ENCODE assay signal across 9 cellular contexts in genomic region chr12:65925626-65926025, GRCh38.
A peak's percentile ranks its signal among the peaks of the same experiment; 100 is the strongest.
DNase-seq lines count a peak whose midpoint lies in the region; ATAC-seq, FAIRE-seq and TF ChIP-seq lines count a peak whose summit lies in the region.
"Had no signal": no experiment of that assay in that cellular context is flagged by ENCODE, and none has a peak within 500 bp of the region (broad histone marks: within the 10 kb centered on the region; RNA-seq: fewer than 3 reads in every experiment).

No MANE protein-coding gene starts in this region.

- no peaks in the 10 kb centered on the region; the same call in 1 of the 2 replicates for H3K9me2 ChIP-seq in GM23338 (ENCODE audit: insufficient read depth)

- no peaks in the 10 kb centered on the region for H4K20me1 ChIP-seq in GM23338 (replicated peaks; ENCODE audit: insufficient read depth)

- H3K9me3 ChIP-seq in kidney (ENCODE audit: control insufficient read depth in 1 of 2, low read length in 2 of 2) = no peaks in the 10 kb centered on the region

- peaks cover 52% of the 10 kb centered on the region for H3K4me1 Mint-ChIP-seq in GM23338
- H3K4me1 Mint-ChIP-seq in stimulated activated naive B cell treated with anti-CD40 and anti-IgM and Interleukin-4, amounts not matched to agents 10 μg/mL and 1 μg/mL and 100 μg/mL, for 72 hours = peaks cover 21 to 38% of the 10 kb centered on the region in 2 donors

- DNase-seq in GM23338 (ENCODE audit: low spot score) (no peak), SK-MEL-5 (ENCODE audit: low read depth, low spot score) (peak; percentile 96), kidney (no peak), RWPE1 (ENCODE audit: low spot score) (no peak)
- no peak for DNase-seq in stimulated activated naive B cell treated with anti-CD40 and anti-IgM and Interleukin-4, amounts not matched to agents 10 μg/mL and 1 μg/mL and 100 μg/mL, for 72 hours
- no peak for DNase-seq in stimulated activated naive CD8-positive, alpha-beta T cell treated with anti-CD3 and anti-CD28 coated beads, Interleukin-15, Interleukin-2, amounts not matched to agents 100 U/mL and 50 U/mL, for 24 hours
- DNase-seq: activated T-cell treated with anti-CD3 and anti-CD28 coated beads for 4 hours had no signal

- no peak for ATAC-seq in GM23338
- ATAC-seq in stimulated activated naive B cell treated with anti-CD40 and anti-IgM and Interleukin-4, amounts not matched to agents 10 μg/mL and 1 μg/mL and 100 μg/mL, for 72 hours (replicated peaks) = peak; percentile 65
- no peak for ATAC-seq in stimulated activated naive CD8-positive, alpha-beta T cell treated with anti-CD3 and anti-CD28 coated beads, Interleukin-15, Interleukin-2, amounts not matched to agents 100 U/mL and 50 U/mL, for 24 hours
- ATAC-seq in activated CD4-positive, CD25-positive, alpha-beta regulatory T cell treated with anti-CD3 and anti-CD28 coated beads, Interleukin-2, amount 50 U/mL, for 24 hours = no peak
- no peak for ATAC-seq in HG03025 (IDR thresholded peaks at IDR 0.05; ENCODE audit: low FRiP score, unreplicated experiment)

- H3K9me3 Mint-ChIP-seq in GM23338 = no peaks in the 10 kb centered on the region
- H3K9me3 Mint-ChIP-seq in stimulated activated naive B cell treated with anti-CD40 and anti-IgM and Interleukin-4, amounts not matched to agents 10 μg/mL and 1 μg/mL and 100 μg/mL, for 72 hours = peaks cover 0 to 6% of the 10 kb centered on the region in 2 donors

- TF ChIP-seq CTCF in GM23338 (conservative IDR thresholded peaks at IDR 0.05; ENCODE audit: low read depth in 2 of 2) (no peak), kidney (IDR thresholded peaks at IDR 0.05; ENCODE audit: borderline replicate concordance, extremely low read depth, insufficient read depth) (no peak), RWPE1 (conservative IDR thresholded peaks at IDR 0.05; ENCODE audit: low read depth) (no peak)

- H3K4me3 ChIP-seq in GM23338 = peak overlapping the region; percentile 21; the same call in 1 of the 2 replicates
- peak overlapping the region; percentile 17 to 21 for H3K4me3 ChIP-seq in kidney (ENCODE audit: low read length in 2 of 2)

- H3K4me1 ChIP-seq in GM23338 (ENCODE audit: insufficient read depth) = peaks cover 47% of the 10 kb centered on the region
- H3K4me1 ChIP-seq in kidney (ENCODE audit: control insufficient read depth in 1 of 2, insufficient read depth in 1 of 2, low read depth in 1 of 2, low read length in 2 of 2) = peaks cover 4 to 8% of the 10 kb centered on the region in 2 donors

- peak overlapping the region; percentile 25 for H3K4me2 ChIP-seq in GM23338

- FAIRE-seq in kidney (lab: Jason Lieb, UNC) = no peak

- peak overlapping the region; percentile 62 for H3K4me3 Mint-ChIP-seq in GM23338
- peak overlapping the region; percentile 47 to 56 for H3K4me3 Mint-ChIP-seq in stimulated activated naive B cell treated with anti-CD40 and anti-IgM and Interleukin-4, amounts not matched to agents 10 μg/mL and 1 μg/mL and 100 μg/mL, for 72 hours

- intact Hi-C loops in kidney (cut with DNase I) = no loop called here

- no peaks in the 10 kb centered on the region for H3K27me3 ChIP-seq in GM23338 (ENCODE audit: insufficient read depth)

- peak overlapping the region; percentile 79; the same call in 1 of the 2 replicates for H3K27ac Mint-ChIP-seq in GM23338
- no peak overlapping the region for H3K27ac Mint-ChIP-seq in stimulated activated naive B cell treated with anti-CD40 and anti-IgM and Interleukin-4, amounts not matched to agents 10 μg/mL and 1 μg/mL and 100 μg/mL, for 72 hours

- peaks cover 13% of the 10 kb centered on the region for H3K79me2 ChIP-seq in GM23338 (replicated peaks; ENCODE audit: insufficient read depth)

- H3K36me3 Mint-ChIP-seq in GM23338 (ENCODE audit: low read depth) = peaks cover 23% of the 10 kb centered on the region
- H3K36me3 Mint-ChIP-seq in stimulated activated naive B cell treated with anti-CD40 and anti-IgM and Interleukin-4, amounts not matched to agents 10 μg/mL and 1 μg/mL and 100 μg/mL, for 72 hours = no peaks in the 10 kb centered on the region

- H2AFZ ChIP-seq in GM23338 = no peak overlapping the region

- POLR2A ChIA-PET in RWPE1 (lab: Yijun Ruan, JAX; ENCODE audit: low non-redundant PET) = no interaction called here

- H3K27me3 Mint-ChIP-seq in GM23338 (ENCODE audit: insufficient read depth, low read depth, poor library complexity) = peaks cover 6% of the 10 kb centered on the region
- H3K27me3 Mint-ChIP-seq in stimulated activated naive B cell treated with anti-CD40 and anti-IgM and Interleukin-4, amounts not matched to agents 10 μg/mL and 1 μg/mL and 100 μg/mL, for 72 hours = no peaks in the 10 kb centered on the region

- H3F3A ChIP-seq in GM23338 (replicated peaks; ENCODE audit: low read depth) = no peaks in the 10 kb centered on the region

- no peak overlapping the region for H3K9ac ChIP-seq in kidney (ENCODE audit: low read length in 2 of 2)

- H3K27ac ChIP-seq in GM23338 (ENCODE audit: low read depth) (peak overlapping the region; percentile 24), kidney (ENCODE audit: low read depth in 2 of 2, low read length in 2 of 2) (peak overlapping the region in 1 of 2 donors; percentile 55), RWPE1 (no peak overlapping the region)

- in situ Hi-C loops in SK-MEL-5 (cut with HindIII; ENCODE audit: low pct_unique_long_range_greater_than_20kb, low sequenced_read_pairs) = no loop called here

- H3K36me3 ChIP-seq in GM23338 (ENCODE audit: insufficient read depth) = peaks cover 3% of the 10 kb centered on the region
- no peaks in the 10 kb centered on the region for H3K36me3 ChIP-seq in kidney (ENCODE audit: control insufficient read depth in 1 of 2, insufficient read depth in 2 of 2, low read length in 2 of 2)

- CTCF ChIA-PET in RWPE1 (lab: Yijun Ruan, JAX) = interaction anchor here (0.6 kb wide), 1 partner anchor 100 kb away, joined by 3 read pairs; no protein-coding TSS in a partner anchor

TF ChIP-seq in GM23338, 12 proteins besides CTCF, POLR2A, EP300 and RAD21 (continues in another document):
- TF ChIP-seq REST (IDR thresholded peaks at IDR 0.05; ENCODE audit: unreplicated experiment) = no peak
- TF ChIP-seq CREB1 (CRISPR knock-in tag; IDR thresholded peaks at IDR 0.05; ENCODE audit: low read depth) = no peak
- no peak for TF ChIP-seq NANOG (IDR thresholded peaks at IDR 0.05; ENCODE audit: borderline replicate concordance)
- no peak for TF ChIP-seq EZH2phosphoT487 (IDR thresholded peaks at IDR 0.05; ENCODE audit: unreplicated experiment)

Comparison
In these comparisons a context has a peak if more than half of its experiments do, and no peak if none do; other contexts are left out.
1. ATAC-seq: peak in stimulated activated naive B cell treated with anti-CD40 and anti-IgM and Interleukin-4, amounts not matched to agents 10 μg/mL and 1 μg/mL and 100 μg/mL, for 72 hours (2 of 2); none in GM23338 (single experiment), stimulated activated naive CD8-positive, alpha-beta T cell treated with anti-CD3 and anti-CD28 coated beads, Interleukin-15, Interleukin-2, amounts not matched to agents 100 U/mL and 50 U/mL, for 24 hours (single experiment), activated CD4-positive, CD25-positive, alpha-beta regulatory T cell treated with anti-CD3 and anti-CD28 coated beads, Interleukin-2, amount 50 U/mL, for 24 hours (0 of 2) and HG03025 (single experiment).